In the genomic region with DNA sequence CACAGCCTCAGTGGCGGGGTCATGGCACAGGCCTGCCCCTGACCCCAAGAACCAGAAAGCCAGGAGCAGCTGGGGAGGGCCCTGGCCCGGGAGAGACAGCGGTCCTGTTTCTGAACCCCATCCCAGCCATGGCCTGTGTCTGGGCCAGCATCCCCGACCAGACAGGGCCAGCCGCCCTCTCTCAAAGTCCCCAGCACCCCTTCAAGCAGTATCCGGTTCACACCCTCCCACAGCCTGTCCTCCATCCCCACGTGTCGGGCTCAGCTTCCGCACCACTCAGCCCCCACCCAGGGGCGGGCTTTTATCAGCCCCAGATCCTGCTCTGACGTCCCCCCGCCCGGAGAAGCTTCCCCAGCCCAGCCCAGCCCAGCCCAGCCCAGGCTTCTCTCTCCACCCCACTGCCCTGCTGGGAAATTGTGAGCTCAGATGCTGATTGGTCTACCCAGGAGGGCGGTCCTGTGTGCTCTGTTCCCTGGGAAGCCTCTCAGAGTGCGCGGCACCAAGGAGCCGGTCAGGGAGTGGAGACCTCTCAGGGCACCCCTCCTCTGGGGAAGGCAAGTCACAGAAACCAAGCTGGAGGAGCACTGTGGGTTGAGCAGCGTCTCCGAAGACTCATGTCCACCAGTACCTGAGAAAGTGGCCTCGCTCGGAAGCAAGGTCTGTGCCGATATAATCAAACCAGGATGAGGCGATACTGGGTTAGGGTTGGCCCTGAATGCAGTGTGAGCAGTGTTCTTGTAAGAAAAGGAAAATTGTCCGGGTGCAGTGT, we compare ENCODE assay signal across 8 cellular contexts. TPM values are rescaled to one million over a fixed set of nuclear protein-coding genes. Genes with fewer than 3 reads are reported as not detected.
DNase-seq lines count a peak whose midpoint lies in the region; ATAC-seq and TF ChIP-seq lines count a peak whose summit lies in the region.

No MANE protein-coding gene starts in this region.

- H3K4me1 Mint-ChIP-seq in T-helper 2 cell treated with Interferon-gamma antibody and Interleukin-4, amounts not matched to agents 5 μg/mL and 100 μg/mL, for 36 hours (ENCODE audit: low read depth): peaks cover 9% of the 10 kb centered on the region

- TF ChIP-seq CTCF in psoas muscle (IDR thresholded peaks at IDR 0.05) (no peak), upper lobe of right lung (IDR thresholded peaks at IDR 0.05) (no peak)

- H3K4me3 Mint-ChIP-seq in T-helper 2 cell treated with Interferon-gamma antibody and Interleukin-4, amounts not matched to agents 5 μg/mL and 100 μg/mL, for 36 hours: peak overlapping the region; percentile 90

- intact Hi-C loops in left ventricle myocardium superior (cut with micrococcal nuclease): loop anchor here (5.0 kb wide), 1 partner anchor 183 kb away; no protein-coding TSS in a partner anchor
- intact Hi-C loops in psoas muscle (cut with DNase I): loop anchor here (2.0 to 5.0 kb wide), 2 partner anchors 113 to 182 kb away; no protein-coding TSS in a partner anchor
- intact Hi-C loops in upper lobe of right lung (cut with DNase I): loop anchor here (5.0 to 10.0 kb wide), 2 partner anchors 116 to 183 kb away; no protein-coding TSS in a partner anchor

- no peaks in the 10 kb centered on the region for H3K9me3 ChIP-seq in psoas muscle
- no peaks in the 10 kb centered on the region for H3K9me3 ChIP-seq in upper lobe of right lung

- peak overlapping the region; percentile 87 for H3K27ac Mint-ChIP-seq in T-helper 2 cell treated with Interferon-gamma antibody and Interleukin-4, amounts not matched to agents 5 μg/mL and 100 μg/mL, for 36 hours

- H3K4me1 ChIP-seq in psoas muscle (peaks cover 22% of the 10 kb centered on the region), upper lobe of right lung (peaks cover 20% of the 10 kb centered on the region)

- no peaks in the 10 kb centered on the region for H3K36me3 Mint-ChIP-seq in T-helper 2 cell treated with Interferon-gamma antibody and Interleukin-4, amounts not matched to agents 5 μg/mL and 100 μg/mL, for 36 hours (ENCODE audit: low read depth)

- H3K27ac ChIP-seq in psoas muscle (peak overlapping the region; percentile 77), upper lobe of right lung (peak overlapping the region; percentile 67)

- ATAC-seq in left ventricle myocardium superior: peak; percentile 77
- ATAC-seq in psoas muscle: peak; percentile 79 to 84 (median 83)
- ATAC-seq in upper lobe of right lung: peak; percentile 84

- H3K36me3 ChIP-seq in psoas muscle (ENCODE audit: insufficient read depth in 1 of 2, low read depth in 1 of 2) (no peaks in the 10 kb centered on the region), upper lobe of right lung (no peaks in the 10 kb centered on the region)

- H3K4me3 ChIP-seq in psoas muscle (peak overlapping the region; percentile 70), upper lobe of right lung (peak overlapping the region; percentile 55)

- H3K27me3 Mint-ChIP-seq in T-helper 2 cell treated with Interferon-gamma antibody and Interleukin-4, amounts not matched to agents 5 μg/mL and 100 μg/mL, for 36 hours (ENCODE audit: low read depth): no peaks in the 10 kb centered on the region

- WGBS in psoas muscle, 3 donors: 5 to 6% (median 6%) methylated on average over 23 to 24 of the region's 24 CpGs

- H3K27me3 ChIP-seq in psoas muscle (ENCODE audit: insufficient read depth in 3 of 3, low read length in 2 of 3) (no peaks in the 10 kb centered on the region), upper lobe of right lung (no peaks in the 10 kb centered on the region)

- H3K9me3 Mint-ChIP-seq in T-helper 2 cell treated with Interferon-gamma antibody and Interleukin-4, amounts not matched to agents 5 μg/mL and 100 μg/mL, for 36 hours: no peaks in the 10 kb centered on the region

- DNase-seq in GM04503 (ENCODE audit: low read depth) (peak; percentile 79), HS-27A (ENCODE audit: low read depth) (peak; percentile 58), amniotic stem cell (lab: John Stamatoyannopoulos, UW) (peak; percentile 59), left ventricle myocardium superior (peak; percentile 92), psoas muscle (peak; percentile 92 to 94), upper lobe of right lung (peak; percentile 94), NCI-H345 treated with DMSO at 0.1 percent for 48 hours (lab: John Stamatoyannopoulos, UW; ENCODE audit: unreplicated experiment) (no peak)
- DNase-seq in T-helper 2 cell treated with Interferon-gamma antibody and Interleukin-4, amounts not matched to agents 5 μg/mL and 100 μg/mL, for 36 hours (ENCODE audit: low spot score): peak; percentile 83

RNA-seq across cellular contexts. Expression of a gene that starts 4.7 kb away (rescaled TPM):
- total RNA-seq in left ventricle myocardium superior: 38.4 TPM
- total RNA-seq in psoas muscle: 10 to 100 TPM; 17.8 to 26.3 (median 19.4) TPM
- polyA plus RNA-seq in psoas muscle: 10 to 100 TPM; 22.1 to 48.1 (median 28.2) TPM
- total RNA-seq in upper lobe of right lung: 55.3 TPM

RNA-seq across cellular contexts. Expression of a gene that starts 28.9 kb away (rescaled TPM):
- 35.3 TPM for total RNA-seq in left ventricle myocardium superior
- total RNA-seq in psoas muscle: 10 to 100 TPM; 21.4 to 32.1 (median 30.3) TPM
- 10 to 100 TPM in 2 of 3 donors, 1 to 10 TPM in 1; 7.7 to 20.9 (median 18.3) TPM for polyA plus RNA-seq in psoas muscle
- 89.6 TPM for total RNA-seq in upper lobe of right lung
